In the genomic region with DNA sequence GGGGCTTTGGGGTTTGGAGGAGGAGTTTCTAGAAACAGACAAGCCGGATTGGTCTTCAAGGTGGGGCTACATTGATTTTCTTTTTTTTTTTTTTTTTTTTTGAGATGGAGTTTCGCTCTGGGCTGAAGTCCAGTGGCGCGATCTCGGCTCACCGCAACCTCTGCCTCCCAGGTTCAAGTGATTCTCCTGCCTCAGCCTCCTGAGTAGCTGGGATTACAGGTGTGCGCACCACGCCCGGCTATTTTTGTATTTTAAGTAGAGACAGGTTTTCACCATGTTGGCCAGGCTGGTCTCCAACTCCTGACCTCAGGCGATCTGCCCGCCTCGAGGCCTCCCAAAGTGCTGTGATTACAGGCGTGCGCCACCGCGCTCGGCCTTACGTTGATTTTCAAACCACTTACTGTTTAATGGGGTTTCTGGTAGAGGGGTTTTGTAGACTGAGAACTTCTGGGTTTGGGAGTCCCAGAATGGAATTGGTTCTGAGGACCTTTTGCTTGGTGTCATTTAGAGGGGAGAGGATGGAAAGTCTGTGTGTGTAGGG, we compare ENCODE assay signal across 10 cellular contexts. TPM values are rescaled to one million over a fixed set of nuclear protein-coding genes. Genes with fewer than 3 reads are reported as not detected.
DNase-seq lines count a peak whose midpoint lies in the region; ATAC-seq and TF ChIP-seq lines count a peak whose summit lies in the region.
"Not testable (repeated sequence)": the region's sequence is repeated elsewhere in the genome, so short reads cannot be mapped to it uniquely, and the experiment has no call there.
"Had no signal": no experiment of that assay in that cellular context is flagged by ENCODE, and none has a peak within 500 bp of the region (broad histone marks: within the 10 kb centered on the region; RNA-seq: fewer than 3 reads in every experiment).

No MANE protein-coding gene starts in this region.

- H3K9ac ChIP-seq in endodermal cell (ENCODE audit: extremely low read depth, low read length, poor library complexity, severe bottlenecking): not testable (repeated sequence)

- not testable (repeated sequence) for H3K27ac ChIP-seq in CD4-positive, CD25-positive, alpha-beta regulatory T cell (ENCODE audit: insufficient read depth, low read length, poor library complexity, severe bottlenecking); endodermal cell (ENCODE audit: low read depth, low read length)
- H3K27ac ChIP-seq in RWPE1: peak overlapping the region; percentile 91

- peaks cover 5 to 66% (median 30%) of the 10 kb centered on the region in 4 donors for H3K4me1 Mint-ChIP-seq in CD4-positive, CD25-positive, alpha-beta regulatory T cell
- peaks cover 40% of the 10 kb centered on the region for H3K4me1 Mint-ChIP-seq in activated T-helper 1 cell treated with anti-CD3 and anti-CD28 coated beads, Interleukin-12 subunit alpha, Interleukin-12 subunit beta, Interleukin-2, Interleukin-4 antibody, amounts not matched to agents 30 ng/mL and 10 ng/mL and 1 ng/mL, durations not matched to agents 14 hours and 24 hours and 36 hours (ENCODE audit: low read depth)
- peaks cover 13% of the 10 kb centered on the region for H3K4me1 Mint-ChIP-seq in endodermal cell
- H3K4me1 Mint-ChIP-seq in mesothelial cell of epicardium: peaks cover 28% of the 10 kb centered on the region
- H3K4me1 Mint-ChIP-seq in stimulated activated naive B cell treated with anti-CD40 and anti-IgM and Interleukin-4, amounts not matched to agents 10 μg/mL and 1 μg/mL and 100 μg/mL, for 72 hours: peaks cover 37 to 66% of the 10 kb centered on the region in 2 donors

- WGBS in endodermal cell (ENCODE audit: insufficient coverage in 1 of 2, insufficient read length in 1 of 2), 2 experiments: 90 to 93% methylated on average over 10 to 18 of the region's 18 CpGs

- H3K36me3 Mint-ChIP-seq in CD4-positive, CD25-positive, alpha-beta regulatory T cell; mesothelial cell of epicardium: not testable (repeated sequence)
- H3K36me3 Mint-ChIP-seq in activated T-helper 1 cell treated with anti-CD3 and anti-CD28 coated beads, Interleukin-12 subunit alpha, Interleukin-12 subunit beta, Interleukin-2, Interleukin-4 antibody, amounts not matched to agents 30 ng/mL and 10 ng/mL and 1 ng/mL, durations not matched to agents 14 hours and 24 hours and 36 hours (ENCODE audit: low read depth): peaks cover 10% of the 10 kb centered on the region
- peaks cover 12% of the 10 kb centered on the region for H3K36me3 Mint-ChIP-seq in endodermal cell (ENCODE audit: low read depth)
- H3K36me3 Mint-ChIP-seq in stimulated activated naive B cell treated with anti-CD40 and anti-IgM and Interleukin-4, amounts not matched to agents 10 μg/mL and 1 μg/mL and 100 μg/mL, for 72 hours: peaks cover 23% of the 10 kb centered on the region in 2 donors

- POLR2A ChIA-PET in RWPE1 (lab: Yijun Ruan, JAX; ENCODE audit: low non-redundant PET): not testable (repeated sequence)

- not testable (repeated sequence) for H3K9me3 Mint-ChIP-seq in CD4-positive, CD25-positive, alpha-beta regulatory T cell; activated T-helper 1 cell treated with anti-CD3 and anti-CD28 coated beads, Interleukin-12 subunit alpha, Interleukin-12 subunit beta, Interleukin-2, Interleukin-4 antibody, amounts not matched to agents 30 ng/mL and 10 ng/mL and 1 ng/mL, durations not matched to agents 14 hours and 24 hours and 36 hours; endodermal cell; mesothelial cell of epicardium; stimulated activated naive B cell treated with anti-CD40 and anti-IgM and Interleukin-4, amounts not matched to agents 10 μg/mL and 1 μg/mL and 100 μg/mL, for 72 hours

- H3K27me3 Mint-ChIP-seq in CD4-positive, CD25-positive, alpha-beta regulatory T cell; activated T-helper 1 cell treated with anti-CD3 and anti-CD28 coated beads, Interleukin-12 subunit alpha, Interleukin-12 subunit beta, Interleukin-2, Interleukin-4 antibody, amounts not matched to agents 30 ng/mL and 10 ng/mL and 1 ng/mL, durations not matched to agents 14 hours and 24 hours and 36 hours (ENCODE audit: insufficient read depth); endodermal cell (ENCODE audit: insufficient read depth); mesothelial cell of epicardium (ENCODE audit: low read depth); stimulated activated naive B cell treated with anti-CD40 and anti-IgM and Interleukin-4, amounts not matched to agents 10 μg/mL and 1 μg/mL and 100 μg/mL, for 72 hours: not testable (repeated sequence)

- H3K9me3 ChIP-seq in CD4-positive, CD25-positive, alpha-beta regulatory T cell (ENCODE audit: control insufficient read depth in 2 of 2, low read length in 2 of 2); endodermal cell (ENCODE audit: control insufficient read depth, low read length): not testable (repeated sequence)

- CTCF ChIA-PET in RWPE1 (lab: Yijun Ruan, JAX): interaction anchor here (0.6 kb wide), 1 partner anchor 435 kb away, joined by 4 read pairs; no protein-coding TSS in a partner anchor

- DNase-seq in CD4-positive, CD25-positive, alpha-beta regulatory T cell; RWPE1 (ENCODE audit: low spot score); activated T-helper 1 cell treated with anti-CD3 and anti-CD28 coated beads, Interleukin-12 subunit alpha, Interleukin-12 subunit beta, Interleukin-2, Interleukin-4 antibody, amounts not matched to agents 30 ng/mL and 10 ng/mL and 1 ng/mL, durations not matched to agents 14 hours and 24 hours and 36 hours (ENCODE audit: low spot score); endodermal cell; mesothelial cell of epicardium (ENCODE audit: low spot score in 2 of 2, unreplicated experiment in 2 of 2); stimulated activated naive B cell treated with anti-CD40 and anti-IgM and Interleukin-4, amounts not matched to agents 10 μg/mL and 1 μg/mL and 100 μg/mL, for 72 hours: not testable (repeated sequence)

- not testable (repeated sequence) for H3K27me3 ChIP-seq in CD4-positive, CD25-positive, alpha-beta regulatory T cell (ENCODE audit: control insufficient read depth, insufficient read depth, low read length); endodermal cell (ENCODE audit: control insufficient read depth, insufficient read depth, low read length, poor library complexity, severe bottlenecking)

- intact Hi-C loops in activated T-helper 1 cell treated with anti-CD3 and anti-CD28 coated beads, Interleukin-12 subunit alpha, Interleukin-12 subunit beta, Interleukin-2, Interleukin-4 antibody, amounts not matched to agents 30 ng/mL and 10 ng/mL and 1 ng/mL, durations not matched to agents 14 hours and 24 hours and 36 hours (cut with micrococcal nuclease): loop anchor here (5.0 kb wide), 1 partner anchor 1346 kb away; the partner anchor contains the start of gene DOT1L

- not testable (repeated sequence) for H3K4me3 ChIP-seq in CD4-positive, CD25-positive, alpha-beta regulatory T cell (ENCODE audit: low read depth, low read length)
- H3K4me3 ChIP-seq in endodermal cell (ENCODE audit: low read length): peak overlapping the region; percentile 84

- H3K4me3 Mint-ChIP-seq in CD4-positive, CD25-positive, alpha-beta regulatory T cell: peak overlapping the region; percentile 78 to 94 (median 90)
- peak overlapping the region; percentile 20 for H3K4me3 Mint-ChIP-seq in activated T-helper 1 cell treated with anti-CD3 and anti-CD28 coated beads, Interleukin-12 subunit alpha, Interleukin-12 subunit beta, Interleukin-2, Interleukin-4 antibody, amounts not matched to agents 30 ng/mL and 10 ng/mL and 1 ng/mL, durations not matched to agents 14 hours and 24 hours and 36 hours
- H3K4me3 Mint-ChIP-seq in endodermal cell (peak overlapping the region; percentile 88), mesothelial cell of epicardium (peak overlapping the region; percentile 92)
- H3K4me3 Mint-ChIP-seq in stimulated activated naive B cell treated with anti-CD40 and anti-IgM and Interleukin-4, amounts not matched to agents 10 μg/mL and 1 μg/mL and 100 μg/mL, for 72 hours: peak overlapping the region in 1 of 2 donors; percentile 11

- not testable (repeated sequence) for ATAC-seq in CD4-positive, CD25-positive, alpha-beta regulatory T cell (ENCODE audit: low read depth in 2 of 2); stimulated activated naive B cell treated with anti-CD40 and anti-IgM and Interleukin-4, amounts not matched to agents 10 μg/mL and 1 μg/mL and 100 μg/mL, for 72 hours (replicated peaks)

- not testable (repeated sequence) for H3K36me3 ChIP-seq in CD4-positive, CD25-positive, alpha-beta regulatory T cell (ENCODE audit: control insufficient read depth, insufficient read depth, low read length)
- H3K36me3 ChIP-seq in endodermal cell (ENCODE audit: control insufficient read depth, insufficient read depth, low read length): peaks cover 23% of the 10 kb centered on the region

- peaks cover 29% of the 10 kb centered on the region for H3K4me1 ChIP-seq in CD4-positive, CD25-positive, alpha-beta regulatory T cell (ENCODE audit: control insufficient read depth, insufficient read depth, low read length, poor library complexity, severe bottlenecking)
- not testable (repeated sequence) for H3K4me1 ChIP-seq in endodermal cell (ENCODE audit: control insufficient read depth, insufficient read depth, low read length)

- H3K27ac Mint-ChIP-seq in CD4-positive, CD25-positive, alpha-beta regulatory T cell: peak overlapping the region in 2 of 3 donors; percentile 42 to 74
- not testable (repeated sequence) for H3K27ac Mint-ChIP-seq in activated T-helper 1 cell treated with anti-CD3 and anti-CD28 coated beads, Interleukin-12 subunit alpha, Interleukin-12 subunit beta, Interleukin-2, Interleukin-4 antibody, amounts not matched to agents 30 ng/mL and 10 ng/mL and 1 ng/mL, durations not matched to agents 14 hours and 24 hours and 36 hours; endodermal cell
- H3K27ac Mint-ChIP-seq in mesothelial cell of epicardium: peak overlapping the region; percentile 34
- H3K27ac Mint-ChIP-seq in stimulated activated naive B cell treated with anti-CD40 and anti-IgM and Interleukin-4, amounts not matched to agents 10 μg/mL and 1 μg/mL and 100 μg/mL, for 72 hours: peak overlapping the region; percentile 31

- not testable (repeated sequence) for TF ChIP-seq CTCF in RWPE1 (conservative IDR thresholded peaks at IDR 0.05; ENCODE audit: low read depth); endodermal cell (conservative IDR thresholded peaks at IDR 0.05); mesothelial cell of epicardium (IDR thresholded peaks at IDR 0.05; ENCODE audit: unreplicated experiment)

RNA-seq across cellular contexts. Expression of gene FZR1, which starts 2.1 kb away (rescaled TPM):
- 107 TPM for total RNA-seq in CD4-positive, CD25-positive, alpha-beta regulatory T cell
- polyA plus RNA-seq in CD4-positive, CD25-positive, alpha-beta regulatory T cell: 10 to 100 TPM in 2 of 4 donors, 1 to 10 TPM in 2; 9.1 to 11.4 (median 10.3) TPM
- total RNA-seq in activated T-helper 1 cell treated with anti-CD3 and anti-CD28 coated beads, Interleukin-12 subunit alpha, Interleukin-12 subunit beta, Interleukin-2, Interleukin-4 antibody, amounts not matched to agents 30 ng/mL and 10 ng/mL and 1 ng/mL, durations not matched to agents 14 hours and 24 hours and 36 hours: 41.1 and 45.3 TPM in 2 replicates
- 10 to 100 TPM; 56.7 to 65.1 TPM for total RNA-seq in endodermal cell
- polyA plus RNA-seq in endodermal cell (2013, experiment 1 of 2): 49.5 TPM
- 52.5 TPM for polyA plus RNA-seq in endodermal cell (2013, experiment 2 of 2)
- total RNA-seq in mesothelial cell of epicardium: 53.7 to 54.9 TPM (median 53.9 TPM) in 3 replicates

RNA-seq across cellular contexts. Expression of gene DOHH, which starts 7.7 kb away (rescaled TPM):
- total RNA-seq in CD4-positive, CD25-positive, alpha-beta regulatory T cell: 3.5 TPM
- polyA plus RNA-seq in CD4-positive, CD25-positive, alpha-beta regulatory T cell: 10 to 100 TPM in 2 of 4 donors, 1 to 10 TPM in 2; 6.0 to 13.9 (median 8.9) TPM
- total RNA-seq in activated T-helper 1 cell treated with anti-CD3 and anti-CD28 coated beads, Interleukin-12 subunit alpha, Interleukin-12 subunit beta, Interleukin-2, Interleukin-4 antibody, amounts not matched to agents 30 ng/mL and 10 ng/mL and 1 ng/mL, durations not matched to agents 14 hours and 24 hours and 36 hours: 20.6 and 21.6 TPM in 2 replicates
- total RNA-seq in endodermal cell: 10 to 100 TPM; 13.4 to 14.3 TPM
- 7.8 TPM for polyA plus RNA-seq in endodermal cell (2013, experiment 1 of 2)
- polyA plus RNA-seq in endodermal cell (2013, experiment 2 of 2): 7.8 TPM
- 8.5 to 9.1 TPM (median 8.7 TPM) in 3 replicates for total RNA-seq in mesothelial cell of epicardium

RNA-seq across cellular contexts. Expression of gene SMIM44, which starts 24.9 kb away (rescaled TPM):
- not detected for total RNA-seq in CD4-positive, CD25-positive, alpha-beta regulatory T cell
- polyA plus RNA-seq in CD4-positive, CD25-positive, alpha-beta regulatory T cell: not detected
- total RNA-seq in activated T-helper 1 cell treated with anti-CD3 and anti-CD28 coated beads, Interleukin-12 subunit alpha, Interleukin-12 subunit beta, Interleukin-2, Interleukin-4 antibody, amounts not matched to agents 30 ng/mL and 10 ng/mL and 1 ng/mL, durations not matched to agents 14 hours and 24 hours and 36 hours: not detected in 2 replicates
- total RNA-seq in endodermal cell (not detected), mesothelial cell of epicardium (not detected in 3 replicates)
- polyA plus RNA-seq in endodermal cell (2013, experiment 1 of 2): not detected
- polyA plus RNA-seq in endodermal cell (2013, experiment 2 of 2): not detected
- total RNA-seq: LHCN-M2, lung, osteoblast, stomach had no signal
- polyA plus RNA-seq: lung had no signal

RNA-seq across cellular contexts. Expression of gene SMIM24, which starts 27.9 kb away (rescaled TPM):
- total RNA-seq in CD4-positive, CD25-positive, alpha-beta regulatory T cell: 1.4 TPM
- not detected for polyA plus RNA-seq in CD4-positive, CD25-positive, alpha-beta regulatory T cell
- total RNA-seq in activated T-helper 1 cell treated with anti-CD3 and anti-CD28 coated beads, Interleukin-12 subunit alpha, Interleukin-12 subunit beta, Interleukin-2, Interleukin-4 antibody, amounts not matched to agents 30 ng/mL and 10 ng/mL and 1 ng/mL, durations not matched to agents 14 hours and 24 hours and 36 hours: not detected in 2 replicates
- not detected for total RNA-seq in endodermal cell
- 1.4 TPM for polyA plus RNA-seq in endodermal cell (2013, experiment 1 of 2)
- polyA plus RNA-seq in endodermal cell (2013, experiment 2 of 2): 1.5 TPM
- 0.60 TPM in 1 of 3 replicates, not detected in the others for total RNA-seq in mesothelial cell of epicardium
- total RNA-seq: osteoblast had no signal

RNA-seq across cellular contexts. Expression of gene TEKTIP1, which starts 30.8 kb away (rescaled TPM):
- 10.9 TPM for total RNA-seq in CD4-positive, CD25-positive, alpha-beta regulatory T cell
- polyA plus RNA-seq in CD4-positive, CD25-positive, alpha-beta regulatory T cell: under 1 TPM in 1 of 4 donors, not detected in 3; 0.44 TPM
- total RNA-seq in activated T-helper 1 cell treated with anti-CD3 and anti-CD28 coated beads, Interleukin-12 subunit alpha, Interleukin-12 subunit beta, Interleukin-2, Interleukin-4 antibody, amounts not matched to agents 30 ng/mL and 10 ng/mL and 1 ng/mL, durations not matched to agents 14 hours and 24 hours and 36 hours: 1.4 and 1.7 TPM in 2 replicates
- total RNA-seq in endodermal cell (1 to 10 TPM; 4.6 to 5.7 TPM), mesothelial cell of epicardium (2.3 to 3.5 TPM (median 2.6 TPM) in 3 replicates)
- polyA plus RNA-seq in endodermal cell (2013, experiment 1 of 2): 0.75 TPM
- 0.62 TPM for polyA plus RNA-seq in endodermal cell (2013, experiment 2 of 2)
- total RNA-seq: LHCN-M2, osteoblast, stomach had no signal
